8 cellular contexts compared by ENCODE assay signal in genomic region chr17:32128470-32128869, GRCh38. TPM values are rescaled to one million over a fixed set of nuclear protein-coding genes. Genes with fewer than 3 reads are reported as not detected.
DNase-seq lines count a peak whose midpoint lies in the region; TF ChIP-seq lines count a peak whose summit lies in the region.
"Not testable (repeated sequence)": the region's sequence is repeated elsewhere in the genome, so short reads cannot be mapped to it uniquely, and the experiment has no call there.

No MANE protein-coding gene starts in this region.

- not testable (repeated sequence) for H3K9me3 ChIP-seq in CD4-positive, alpha-beta memory T cell (ENCODE audit: control insufficient read depth in 1 of 2, low read length in 2 of 2); HUES64 (ENCODE audit: insufficient read depth, low read depth, low read length); SU-DHL-6 (ENCODE audit: insufficient read depth, low read length); hepatocyte (ENCODE audit: low read depth); neuronal stem cell (replicated peaks in 1 of 2; ENCODE audit: control insufficient read depth in 2 of 2, insufficient read depth in 1 of 2, low read depth in 1 of 2, low read length in 2 of 2); thymus (ENCODE audit: control insufficient read depth)

- H2AFZ ChIP-seq in SU-DHL-6 (ENCODE audit: low read depth, low read length, severe bottlenecking); hepatocyte: not testable (repeated sequence)
- H2AFZ ChIP-seq in neuronal stem cell (ENCODE audit: low read length): peak overlapping the region; percentile 18

- peaks cover 23% of the 10 kb centered on the region for H3K4me1 ChIP-seq in CD4-positive, alpha-beta memory T cell (ENCODE audit: insufficient read depth, low read length)
- peaks cover 16% of the 10 kb centered on the region for H3K4me1 ChIP-seq in HUES64 (ENCODE audit: insufficient read depth, low read length)
- H3K4me1 ChIP-seq in hepatocyte (ENCODE audit: insufficient read depth); neuronal stem cell (ENCODE audit: control insufficient read depth in 2 of 2, insufficient read depth in 1 of 2, low read depth in 1 of 2, low read length in 2 of 2); thymus (ENCODE audit: control insufficient read depth, insufficient read depth, low read length): not testable (repeated sequence)

- peak overlapping the region; percentile 41 to 93 (median 81) for H3K27ac Mint-ChIP-seq in CD4-positive, alpha-beta memory T cell
- H3K27ac Mint-ChIP-seq in activated naive CD4-positive, alpha-beta T cell treated with anti-CD3 and anti-CD28 coated beads, Interleukin-2, amount 50 U/mL, for 24 hours: peak overlapping the region; percentile 65

- H3K36me3 ChIP-seq in CD4-positive, alpha-beta memory T cell (ENCODE audit: insufficient read depth, low read length); HUES64 (ENCODE audit: insufficient read depth, low read length); SU-DHL-6 (ENCODE audit: low read length); hepatocyte (replicated peaks; ENCODE audit: insufficient read depth, low read depth); neuronal stem cell (replicated peaks in 1 of 2; ENCODE audit: control insufficient read depth in 2 of 2, insufficient read depth in 2 of 2, low read length in 2 of 2); thymus (ENCODE audit: control insufficient read depth, insufficient read depth): not testable (repeated sequence)

- not testable (repeated sequence) for TF ChIP-seq CTCF in SU-DHL-6 (IDR thresholded peaks at IDR 0.05; ENCODE audit: insufficient read depth, low read length, poor library complexity, severe bottlenecking); dorsolateral prefrontal cortex (IDR thresholded peaks at IDR 0.05 in 54 of 56, conservative IDR thresholded peaks at IDR 0.05 in 2 of 56; ENCODE audit: low read depth in 1 of 56, partially characterized antibody in 56 of 56); hepatocyte (IDR thresholded peaks at IDR 0.05; ENCODE audit: poor library complexity)

- POLR2A ChIA-PET in CD4-positive, alpha-beta memory T cell (lab: Charles Lee; ENCODE audit: partially characterized antibody): interaction anchor here (0.8 to 2.8 kb wide), 4 partner anchors 13 to 191 kb away, joined by 3 to 11 read pairs (median 3); partner anchors contain the start of genes RHOT1 and SUZ12

- not testable (repeated sequence) for H3K18ac ChIP-seq in neuronal stem cell (ENCODE audit: low read length)

- H2AK5ac ChIP-seq in neuronal stem cell (ENCODE audit: low read depth, low read length): not testable (repeated sequence)

- H3K79me2 ChIP-seq in SU-DHL-6 (ENCODE audit: insufficient read depth, low read length); hepatocyte: not testable (repeated sequence)

- not testable (repeated sequence) for H2BK15ac ChIP-seq in neuronal stem cell (ENCODE audit: low read length)

- H3K4me3 Mint-ChIP-seq in CD4-positive, alpha-beta memory T cell: peak overlapping the region; percentile 72 to 100 (median 97)
- peak overlapping the region; percentile 99 for H3K4me3 Mint-ChIP-seq in activated naive CD4-positive, alpha-beta T cell treated with anti-CD3 and anti-CD28 coated beads, Interleukin-2, amount 50 U/mL, for 24 hours

- H3K9me2 ChIP-seq in SU-DHL-6 (replicated peaks; ENCODE audit: insufficient read depth, low read length); hepatocyte (replicated peaks; ENCODE audit: insufficient read depth): not testable (repeated sequence)

- H2BK120ac ChIP-seq in neuronal stem cell (ENCODE audit: low read depth, low read length): not testable (repeated sequence)

- not testable (repeated sequence) for H4K91ac ChIP-seq in neuronal stem cell (ENCODE audit: low read depth, low read length, poor library complexity)

- DNase-seq in CD4-positive, alpha-beta memory T cell; dorsolateral prefrontal cortex; hepatocyte (ENCODE audit: low spot score); neuronal stem cell (ENCODE audit: low spot score): not testable (repeated sequence)

- not testable (repeated sequence) for H3K27me3 Mint-ChIP-seq in CD4-positive, alpha-beta memory T cell; activated naive CD4-positive, alpha-beta T cell treated with anti-CD3 and anti-CD28 coated beads, Interleukin-2, amount 50 U/mL, for 24 hours

- not testable (repeated sequence) for H2BK12ac ChIP-seq in neuronal stem cell (ENCODE audit: low read length)

- H3K4ac ChIP-seq in neuronal stem cell (ENCODE audit: low read length): not testable (repeated sequence)

- H3K4me2 ChIP-seq in SU-DHL-6 (ENCODE audit: low read depth, low read length, poor library complexity, severe bottlenecking): peak overlapping the region; percentile 66
- peak overlapping the region; percentile 73 for H3K4me2 ChIP-seq in hepatocyte
- peak overlapping the region; percentile 23 for H3K4me2 ChIP-seq in neuronal stem cell (ENCODE audit: insufficient read depth, low read length, poor library complexity, severe bottlenecking)

- WGBS in HUES64: 79% methylated on average over 7 of the region's 7 CpGs
- WGBS in hepatocyte (ENCODE audit: low lambda C conversion rate, missing lambda C conversion rate): 84% methylated on average over 7 of the region's 7 CpGs
- WGBS in neuronal stem cell (ENCODE audit: extremely low coverage in 2 of 2, insufficient read length in 2 of 2, insufficient replicate concordance in 1 of 2), 2 donors: no CpG with 5 or more reads among the region's 7 CpGs
- WGBS in thymus: 90% methylated on average over 7 of the region's 7 CpGs

- H3K9me3 Mint-ChIP-seq in CD4-positive, alpha-beta memory T cell; activated naive CD4-positive, alpha-beta T cell treated with anti-CD3 and anti-CD28 coated beads, Interleukin-2, amount 50 U/mL, for 24 hours: not testable (repeated sequence)

- CTCF ChIA-PET in CD4-positive, alpha-beta memory T cell (lab: Charles Lee; ENCODE audit: partially characterized antibody): interaction anchor here (1.0 to 6.4 kb wide), 3 partner anchors 8 to 122 kb away, joined by 5 to 82 read pairs (median 5); partner anchors contain the start of genes LRRC37B and RHOT1

- H3K36me3 Mint-ChIP-seq in CD4-positive, alpha-beta memory T cell; activated naive CD4-positive, alpha-beta T cell treated with anti-CD3 and anti-CD28 coated beads, Interleukin-2, amount 50 U/mL, for 24 hours: not testable (repeated sequence)

- not testable (repeated sequence) for H3K4me3 ChIP-seq in CD4-positive, alpha-beta memory T cell (ENCODE audit: low read length in 2 of 2); SU-DHL-6 (ENCODE audit: insufficient read depth, low read length, poor library complexity, severe bottlenecking); hepatocyte
- peak overlapping the region; percentile 75; the same call in 1 of the 2 replicates for H3K4me3 ChIP-seq in HUES64 (ENCODE audit: low read length)
- H3K4me3 ChIP-seq in dorsolateral prefrontal cortex: peak overlapping the region in 56 of 59 donors; percentile 48 to 90 (median 74)
- H3K4me3 ChIP-seq in neuronal stem cell (ENCODE audit: low read length in 2 of 2): peak overlapping the region in 1 of 2 donors; percentile 83
- peak overlapping the region; percentile 6 for H3K4me3 ChIP-seq in thymus (ENCODE audit: low read length)

- not testable (repeated sequence) for H3K9ac ChIP-seq in HUES64 (ENCODE audit: low read depth, low read length); SU-DHL-6 (ENCODE audit: low read length); neuronal stem cell (ENCODE audit: low read depth, low read length, poor library complexity)

- not testable (repeated sequence) for H3K23ac ChIP-seq in neuronal stem cell (ENCODE audit: low read depth, low read length, poor library complexity)

- H2BK5ac ChIP-seq in neuronal stem cell (ENCODE audit: low read length): not testable (repeated sequence)

- peaks cover 14 to 31% (median 22%) of the 10 kb centered on the region in 4 donors for H3K4me1 Mint-ChIP-seq in CD4-positive, alpha-beta memory T cell
- peaks cover 24% of the 10 kb centered on the region for H3K4me1 Mint-ChIP-seq in activated naive CD4-positive, alpha-beta T cell treated with anti-CD3 and anti-CD28 coated beads, Interleukin-2, amount 50 U/mL, for 24 hours

- H3F3A ChIP-seq in SU-DHL-6 (ENCODE audit: insufficient read depth): not testable (repeated sequence)

- not testable (repeated sequence) for H3K27ac ChIP-seq in CD4-positive, alpha-beta memory T cell (ENCODE audit: low read depth, low read length); HUES64 (ENCODE audit: low read depth, low read length); SU-DHL-6 (ENCODE audit: low read depth, low read length); neuronal stem cell (replicated peaks; ENCODE audit: low read length); thymus (ENCODE audit: low read depth)
- H3K27ac ChIP-seq in dorsolateral prefrontal cortex: peak overlapping the region in 29 of 59 donors; percentile 11 to 94 (median 89)
- H3K27ac ChIP-seq in hepatocyte: peak overlapping the region; percentile 81

- H4K8ac ChIP-seq in neuronal stem cell (ENCODE audit: low read depth, low read length): not testable (repeated sequence)

- H3K14ac ChIP-seq in neuronal stem cell (ENCODE audit: low read length): not testable (repeated sequence)

- H3K79me1 ChIP-seq in neuronal stem cell (ENCODE audit: low read depth, low read length): not testable (repeated sequence)

- H4K20me1 ChIP-seq in SU-DHL-6 (ENCODE audit: low read depth, low read length); hepatocyte (ENCODE audit: insufficient read depth, poor library complexity, severe bottlenecking): not testable (repeated sequence)

- not testable (repeated sequence) for H3K27me3 ChIP-seq in CD4-positive, alpha-beta memory T cell (ENCODE audit: insufficient read depth, low read length); HUES64 (ENCODE audit: insufficient read depth, low read length); SU-DHL-6 (ENCODE audit: low read length); dorsolateral prefrontal cortex; hepatocyte; neuronal stem cell (ENCODE audit: control insufficient read depth in 3 of 3, insufficient read depth in 3 of 3, low read depth in 1 of 3, low read length in 3 of 3); thymus (ENCODE audit: control insufficient read depth, insufficient read depth)

- intact Hi-C loops in CD4-positive, alpha-beta memory T cell (cut with micrococcal nuclease): loop anchor here (5.0 kb wide), 1 partner anchor 51 kb away; no protein-coding TSS in a partner anchor
- intact Hi-C loops in dorsolateral prefrontal cortex (cut with DNase I): not testable (repeated sequence)

RNA-seq across cellular contexts. Expression of gene RHOT1, which starts 13.8 kb away (rescaled TPM):
- total RNA-seq in CD4-positive, alpha-beta memory T cell: 10 to 100 TPM; 26.9 to 28.9 TPM
- polyA plus RNA-seq in CD4-positive, alpha-beta memory T cell: 10 to 100 TPM; 31.0 to 33.9 TPM
- 26.1 TPM for polyA plus RNA-seq in HUES64 (2013, experiment 1 of 2)
- polyA plus RNA-seq in HUES64 (2013, experiment 2 of 2): 27.4 TPM
- total RNA-seq in dorsolateral prefrontal cortex: 100 to 1,000 TPM in 1 of 120 experiments, 10 to 100 TPM in 119; 56.2 to 102 (median 73.5) TPM
- 36.9 and 38.4 TPM in 2 replicates for total RNA-seq in hepatocyte
- 22.6 and 23.9 TPM in 2 replicates for polyA plus RNA-seq in hepatocyte
- polyA plus RNA-seq in neuronal stem cell (2013, experiment 1 of 2): 31.5 TPM
- polyA plus RNA-seq in neuronal stem cell (2013, experiment 2 of 2): 32.5 TPM
- 51.6 TPM for polyA plus RNA-seq in thymus

Comparison
In these comparisons a context has a peak if more than half of its experiments do, and no peak if none do; other contexts are left out.
1. H3K4me2 ChIP-seq: peak in every context shown above with its lines; median percentile 73 in hepatocyte; 66 in SU-DHL-6; 23 in neuronal stem cell.